1 cellular context compared by ENCODE assay signal in the genomic region with DNA sequence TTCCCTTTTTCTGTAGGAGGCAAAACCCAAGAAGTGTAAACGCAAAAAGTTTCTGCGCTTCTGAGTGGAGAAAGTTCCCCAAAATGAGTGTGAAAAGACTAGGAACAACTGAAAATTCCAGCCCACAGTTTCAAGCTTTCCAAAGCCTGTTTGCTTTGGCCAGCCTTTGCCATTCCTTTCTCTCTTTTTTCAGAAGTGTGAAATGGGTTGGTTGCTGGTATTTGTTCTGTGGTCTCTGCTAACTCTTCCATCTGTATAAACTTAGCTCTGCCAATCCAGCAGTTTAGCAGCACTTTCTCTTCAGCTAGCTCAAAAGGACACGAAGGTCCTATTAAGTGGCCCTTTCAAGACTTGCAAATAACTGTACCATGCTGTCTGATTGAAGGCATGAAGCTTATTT.
TF ChIP-seq lines count a peak whose summit lies in the region.

No MANE protein-coding gene starts in this region.

TF ChIP-seq in GM23338, 12 proteins besides CTCF, POLR2A, EP300 and RAD21 (continued from another document):
- TF ChIP-seq, protein P1, sequence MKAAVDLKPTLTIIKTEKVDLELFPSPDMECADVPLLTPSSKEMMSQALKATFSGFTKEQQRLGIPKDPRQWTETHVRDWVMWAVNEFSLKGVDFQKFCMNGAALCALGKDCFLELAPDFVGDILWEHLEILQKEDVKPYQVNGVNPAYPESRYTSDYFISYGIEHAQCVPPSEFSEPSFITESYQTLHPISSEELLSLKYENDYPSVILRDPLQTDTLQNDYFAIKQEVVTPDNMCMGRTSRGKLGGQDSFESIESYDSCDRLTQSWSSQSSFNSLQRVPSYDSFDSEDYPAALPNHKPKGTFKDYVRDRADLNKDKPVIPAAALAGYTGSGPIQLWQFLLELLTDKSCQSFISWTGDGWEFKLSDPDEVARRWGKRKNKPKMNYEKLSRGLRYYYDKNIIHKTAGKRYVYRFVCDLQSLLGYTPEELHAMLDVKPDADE (IDR thresholded peaks at IDR 0.05): no peak
- TF ChIP-seq ZNF331 (CRISPR knock-in tag; IDR thresholded peaks at IDR 0.05; ENCODE audit: low read depth): no peak
- TF ChIP-seq EZH2 (IDR thresholded peaks at IDR 0.05; ENCODE audit: low read depth, unreplicated experiment): no peak
- TF ChIP-seq EZH2phosphoT487 (IDR thresholded peaks at IDR 0.05; ENCODE audit: unreplicated experiment): no peak
- TF ChIP-seq, protein P2, sequence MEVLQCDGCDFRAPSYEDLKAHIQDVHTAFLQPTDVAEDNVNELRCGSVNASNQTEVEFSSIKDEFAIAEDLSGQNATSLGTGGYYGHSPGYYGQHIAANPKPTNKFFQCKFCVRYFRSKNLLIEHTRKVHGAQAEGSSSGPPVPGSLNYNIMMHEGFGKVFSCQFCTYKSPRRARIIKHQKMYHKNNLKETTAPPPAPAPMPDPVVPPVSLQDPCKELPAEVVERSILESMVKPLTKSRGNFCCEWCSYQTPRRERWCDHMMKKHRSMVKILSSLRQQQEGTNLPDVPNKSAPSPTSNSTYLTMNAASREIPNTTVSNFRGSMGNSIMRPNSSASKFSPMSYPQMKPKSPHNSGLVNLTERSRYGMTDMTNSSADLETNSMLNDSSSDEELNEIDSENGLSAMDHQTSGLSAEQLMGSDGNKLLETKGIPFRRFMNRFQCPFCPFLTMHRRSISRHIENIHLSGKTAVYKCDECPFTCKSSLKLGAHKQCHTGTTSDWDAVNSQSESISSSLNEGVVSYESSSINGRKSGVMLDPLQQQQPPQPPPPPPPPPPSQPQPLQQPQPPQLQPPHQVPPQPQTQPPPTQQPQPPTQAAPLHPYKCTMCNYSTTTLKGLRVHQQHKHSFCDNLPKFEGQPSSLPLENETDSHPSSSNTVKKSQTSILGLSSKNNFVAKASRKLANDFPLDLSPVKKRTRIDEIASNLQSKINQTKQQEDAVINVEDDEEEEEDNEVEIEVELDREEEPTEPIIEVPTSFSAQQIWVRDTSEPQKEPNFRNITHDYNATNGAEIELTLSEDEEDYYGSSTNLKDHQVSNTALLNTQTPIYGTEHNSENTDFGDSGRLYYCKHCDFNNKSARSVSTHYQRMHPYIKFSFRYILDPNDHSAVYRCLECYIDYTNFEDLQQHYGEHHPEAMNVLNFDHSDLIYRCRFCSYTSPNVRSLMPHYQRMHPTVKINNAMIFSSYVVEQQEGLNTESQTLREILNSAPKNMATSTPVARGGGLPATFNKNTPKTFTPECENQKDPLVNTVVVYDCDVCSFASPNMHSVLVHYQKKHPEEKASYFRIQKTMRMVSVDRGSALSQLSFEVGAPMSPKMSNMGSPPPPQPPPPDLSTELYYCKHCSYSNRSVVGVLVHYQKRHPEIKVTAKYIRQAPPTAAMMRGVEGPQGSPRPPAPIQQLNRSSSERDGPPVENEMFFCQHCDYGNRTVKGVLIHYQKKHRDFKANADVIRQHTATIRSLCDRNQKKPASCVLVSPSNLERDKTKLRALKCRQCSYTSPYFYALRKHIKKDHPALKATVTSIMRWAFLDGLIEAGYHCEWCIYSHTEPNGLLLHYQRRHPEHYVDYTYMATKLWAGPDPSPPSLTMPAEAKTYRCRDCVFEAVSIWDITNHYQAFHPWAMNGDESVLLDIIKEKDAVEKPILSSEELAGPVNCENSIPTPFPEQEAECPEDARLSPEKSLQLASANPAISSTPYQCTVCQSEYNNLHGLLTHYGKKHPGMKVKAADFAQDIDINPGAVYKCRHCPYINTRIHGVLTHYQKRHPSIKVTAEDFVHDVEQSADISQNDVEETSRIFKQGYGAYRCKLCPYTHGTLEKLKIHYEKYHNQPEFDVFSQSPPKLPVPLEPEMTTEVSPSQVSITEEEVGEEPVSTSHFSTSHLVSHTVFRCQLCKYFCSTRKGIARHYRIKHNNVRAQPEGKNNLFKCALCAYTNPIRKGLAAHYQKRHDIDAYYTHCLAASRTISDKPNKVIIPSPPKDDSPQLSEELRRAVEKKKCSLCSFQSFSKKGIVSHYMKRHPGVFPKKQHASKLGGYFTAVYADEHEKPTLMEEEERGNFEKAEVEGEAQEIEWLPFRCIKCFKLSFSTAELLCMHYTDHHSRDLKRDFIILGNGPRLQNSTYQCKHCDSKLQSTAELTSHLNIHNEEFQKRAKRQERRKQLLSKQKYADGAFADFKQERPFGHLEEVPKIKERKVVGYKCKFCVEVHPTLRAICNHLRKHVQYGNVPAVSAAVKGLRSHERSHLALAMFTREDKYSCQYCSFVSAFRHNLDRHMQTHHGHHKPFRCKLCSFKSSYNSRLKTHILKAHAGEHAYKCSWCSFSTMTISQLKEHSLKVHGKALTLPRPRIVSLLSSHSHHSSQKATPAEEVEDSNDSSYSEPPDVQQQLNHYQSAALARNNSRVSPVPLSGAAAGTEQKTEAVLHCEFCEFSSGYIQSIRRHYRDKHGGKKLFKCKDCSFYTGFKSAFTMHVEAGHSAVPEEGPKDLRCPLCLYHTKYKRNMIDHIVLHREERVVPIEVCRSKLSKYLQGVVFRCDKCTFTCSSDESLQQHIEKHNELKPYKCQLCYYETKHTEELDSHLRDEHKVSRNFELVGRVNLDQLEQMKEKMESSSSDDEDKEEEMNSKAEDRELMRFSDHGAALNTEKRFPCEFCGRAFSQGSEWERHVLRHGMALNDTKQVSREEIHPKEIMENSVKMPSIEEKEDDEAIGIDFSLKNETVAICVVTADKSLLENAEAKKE (CRISPR knock-in tag; IDR thresholded peaks at IDR 0.05): no peak
- no peak for TF ChIP-seq STAT1 (IDR thresholded peaks at IDR 0.05; ENCODE audit: unreplicated experiment)
- TF ChIP-seq JUNB (IDR thresholded peaks at IDR 0.05; ENCODE audit: unreplicated experiment): no peak
- no peak for TF ChIP-seq POLR2AphosphoS5 (IDR thresholded peaks at IDR 0.05; ENCODE audit: low read depth)
